ENCODE assay signal across 1 cellular context in the genomic region with DNA sequence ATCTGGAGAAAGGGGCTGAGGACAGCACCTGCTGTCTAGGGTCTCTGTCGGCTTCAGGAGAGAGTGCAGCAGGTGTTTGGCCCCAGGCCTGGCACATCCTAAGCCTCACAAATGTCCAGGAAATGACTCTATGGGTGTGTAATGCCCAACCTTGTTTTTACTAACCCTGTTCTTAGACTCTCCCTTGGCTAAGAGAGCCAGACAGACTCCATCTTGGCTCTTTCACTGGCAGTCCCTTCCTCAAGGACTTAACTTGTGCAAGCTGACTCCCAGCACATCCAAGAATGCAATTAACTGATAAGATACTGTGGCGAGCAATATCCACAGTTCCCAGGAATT.
A peak's percentile ranks its signal among the peaks of the same experiment; 100 is the strongest.
TF ChIP-seq lines count a peak whose summit lies in the region.

No MANE protein-coding gene starts in this region.

TF ChIP-seq in HEK293, 187 proteins besides CTCF, POLR2A, EP300 and RAD21:
- TF ChIP-seq, protein P1, sequence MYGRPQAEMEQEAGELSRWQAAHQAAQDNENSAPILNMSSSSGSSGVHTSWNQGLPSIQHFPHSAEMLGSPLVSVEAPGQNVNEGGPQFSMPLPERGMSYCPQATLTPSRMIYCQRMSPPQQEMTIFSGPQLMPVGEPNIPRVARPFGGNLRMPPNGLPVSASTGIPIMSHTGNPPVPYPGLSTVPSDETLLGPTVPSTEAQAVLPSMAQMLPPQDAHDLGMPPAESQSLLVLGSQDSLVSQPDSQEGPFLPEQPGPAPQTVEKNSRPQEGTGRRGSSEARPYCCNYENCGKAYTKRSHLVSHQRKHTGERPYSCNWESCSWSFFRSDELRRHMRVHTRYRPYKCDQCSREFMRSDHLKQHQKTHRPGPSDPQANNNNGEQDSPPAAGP (tag by site-specific recombination; IDR thresholded peaks at IDR 0.05), result peak; percentile 53; the same call in 1 of the 2 replicates
- TF ChIP-seq, protein P2, sequence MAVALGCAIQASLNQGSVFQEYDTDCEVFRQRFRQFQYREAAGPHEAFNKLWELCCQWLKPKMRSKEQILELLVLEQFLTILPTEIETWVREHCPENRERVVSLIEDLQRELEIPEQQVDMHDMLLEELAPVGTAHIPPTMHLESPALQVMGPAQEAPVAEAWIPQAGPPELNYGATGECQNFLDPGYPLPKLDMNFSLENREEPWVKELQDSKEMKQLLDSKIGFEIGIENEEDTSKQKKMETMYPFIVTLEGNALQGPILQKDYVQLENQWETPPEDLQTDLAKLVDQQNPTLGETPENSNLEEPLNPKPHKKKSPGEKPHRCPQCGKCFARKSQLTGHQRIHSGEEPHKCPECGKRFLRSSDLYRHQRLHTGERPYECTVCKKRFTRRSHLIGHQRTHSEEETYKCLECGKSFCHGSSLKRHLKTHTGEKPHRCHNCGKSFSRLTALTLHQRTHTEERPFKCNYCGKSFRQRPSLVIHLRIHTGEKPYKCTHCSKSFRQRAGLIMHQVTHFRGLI (tag by site-specific recombination; IDR thresholded peaks at IDR 0.05), result peak; percentile 71
TF ChIP-seq in HEK293: peak in this region for 2; not testable (repeated sequence) for 185.
